1 cellular context compared by ENCODE assay signal in the genomic region with DNA sequence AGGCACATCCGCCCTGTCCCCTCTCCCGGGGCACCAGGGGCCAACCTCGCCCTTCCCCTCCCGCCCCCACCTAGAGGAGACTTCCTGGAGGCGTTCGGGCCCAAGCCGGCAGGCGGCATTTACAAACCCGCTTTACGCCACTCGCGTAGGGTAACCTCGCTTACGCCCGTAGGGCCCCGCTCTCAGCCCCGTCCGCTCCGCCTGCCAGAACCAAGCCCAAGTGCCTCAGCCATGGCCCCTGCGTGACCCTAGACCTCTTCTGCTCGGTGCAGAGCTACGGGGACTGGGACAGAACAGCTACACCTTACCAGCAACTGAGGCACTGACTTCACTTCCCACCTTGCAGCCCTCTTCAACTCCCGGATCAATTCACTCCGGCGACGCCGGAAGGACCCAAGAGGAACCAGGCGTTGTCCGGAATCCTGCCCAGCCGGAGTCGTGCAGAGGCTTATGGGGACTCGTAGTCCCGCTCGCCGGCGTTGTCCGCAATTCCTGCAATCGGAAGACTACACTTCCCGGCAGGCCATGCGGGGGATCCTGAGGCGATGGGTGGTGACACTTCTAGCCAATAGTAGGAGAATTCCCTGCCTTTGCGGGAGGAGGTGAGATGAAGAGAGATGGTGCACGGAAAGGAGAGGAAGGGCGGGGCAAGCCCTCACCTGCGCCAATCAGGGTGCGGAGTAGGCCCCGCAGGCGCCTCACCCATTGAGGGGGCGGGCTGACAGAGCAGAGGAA.
TF ChIP-seq lines count a peak whose summit lies in the region.

A gene (minus strand): TSS at position 395 of the 735 bp plus-strand sequence. CDS start 14,735 bp downstream, outside the sequence.

TF ChIP-seq in H1, 55 proteins besides CTCF, POLR2A, EP300 and RAD21 (continued from another document):
- TF ChIP-seq YY1 (IDR thresholded peaks at IDR 0.05; ENCODE audit: low read depth, low read length) (no peak; the same call in 1 of the 2 replicates), CEBPB (IDR thresholded peaks at IDR 0.05; ENCODE audit: low read depth, low read length) (no peak), RXRA (IDR thresholded peaks at IDR 0.05; ENCODE audit: insufficient read depth, low read depth, low read length) (no peak), NRF1 (IDR thresholded peaks at IDR 0.05; ENCODE audit: low read depth, low read length) (no peak), CBX5 (IDR thresholded peaks at IDR 0.05; ENCODE audit: low read depth, low read length) (no peak), MAFK (IDR thresholded peaks at IDR 0.05; ENCODE audit: low read depth, low read length) (no peak), PHF8 (conservative IDR thresholded peaks at IDR 0.05; ENCODE audit: low read depth, low read length) (peak; percentile 94), SP1 (IDR thresholded peaks at IDR 0.05; ENCODE audit: low read depth, low read length) (peak; percentile 35; the same call in 1 of the 2 replicates), ZNF274 (IDR thresholded peaks at IDR 0.05; ENCODE audit: borderline replicate concordance, extremely low read depth, low read length) (no peak), SP2 (IDR thresholded peaks at IDR 0.05; ENCODE audit: low read length) (no peak), CHD2 (IDR thresholded peaks at IDR 0.05; ENCODE audit: low read length) (peak; percentile 20; the same call in 1 of the 2 replicates), JUN (IDR thresholded peaks at IDR 0.05; ENCODE audit: low read depth, low read length) (no peak), ASH2L (IDR thresholded peaks at IDR 0.05; ENCODE audit: low read length) (peak; percentile 87), RFX5 (IDR thresholded peaks at IDR 0.05; ENCODE audit: borderline replicate concordance, low read depth, low read length) (no peak), TBP (IDR thresholded peaks at IDR 0.05; ENCODE audit: low read depth, low read length) (peak; percentile 77), GABPA (IDR thresholded peaks at IDR 0.05; ENCODE audit: borderline replicate concordance, insufficient read depth, low read length) (peak; percentile 60; the same call in 1 of the 2 replicates), HDAC2 (IDR thresholded peaks at IDR 0.05; ENCODE audit: borderline replicate concordance in 1 of 2, low read depth in 2 of 2, low read length in 2 of 2) (no peak), POU5F1 (IDR thresholded peaks at IDR 0.05; ENCODE audit: low read depth, low read length) (no peak), POLR2AphosphoS5 (IDR thresholded peaks at IDR 0.05; ENCODE audit: low read depth, low read length) (peak; percentile 94), SIRT6 (IDR thresholded peaks at IDR 0.05; ENCODE audit: low read length) (no peak), SIN3A (conservative IDR thresholded peaks at IDR 0.05 in 1 of 2, IDR thresholded peaks at IDR 0.05 in 1 of 2; ENCODE audit: low read depth in 1 of 2, low read length in 2 of 2) (peak in 1 of 2 experiments; percentile 35; a peak in 2 of 4 replicates), SUZ12 (IDR thresholded peaks at IDR 0.05; ENCODE audit: low read length) (no peak), EGR1 (IDR thresholded peaks at IDR 0.05; ENCODE audit: borderline replicate concordance, low read depth, low read length) (peak; percentile 52; the same call in 1 of the 2 replicates), RBBP5 (IDR thresholded peaks at IDR 0.05; ENCODE audit: borderline replicate concordance, low read depth, low read length) (peak; percentile 74), EZH2 (IDR thresholded peaks at IDR 0.05; ENCODE audit: low read depth, low read length, severe bottlenecking) (no peak), BACH1 (IDR thresholded peaks at IDR 0.05; ENCODE audit: low read length) (no peak), TAF1 (IDR thresholded peaks at IDR 0.05; ENCODE audit: low read depth, low read length) (peak; percentile 80), GTF2F1 (IDR thresholded peaks at IDR 0.05; ENCODE audit: borderline replicate concordance, low read depth, low read length) (no peak), HDAC6 (IDR thresholded peaks at IDR 0.05; ENCODE audit: low read depth, low read length) (no peak), CTBP2 (IDR thresholded peaks at IDR 0.05; ENCODE audit: borderline replicate concordance, insufficient read depth, insufficient read length, low read length) (no peak), CBX8 (IDR thresholded peaks at IDR 0.05; ENCODE audit: borderline replicate concordance, low read depth, low read length) (no peak), JUND (IDR thresholded peaks at IDR 0.05; ENCODE audit: low read length) (no peak), CREB1 (IDR thresholded peaks at IDR 0.05) (peak; percentile 74), CHD1 (IDR thresholded peaks at IDR 0.05; ENCODE audit: low read depth, low read length) (no peak), TAF7 (optimal IDR thresholded peaks at IDR 0.05; ENCODE audit: borderline replicate concordance, low read depth, low read length) (peak; percentile 44), SRF (IDR thresholded peaks at IDR 0.05; ENCODE audit: low read depth, low read length) (no peak), SP4 (IDR thresholded peaks at IDR 0.05; ENCODE audit: low read length) (peak; percentile 81)
- TF ChIP-seq, protein P1, sequence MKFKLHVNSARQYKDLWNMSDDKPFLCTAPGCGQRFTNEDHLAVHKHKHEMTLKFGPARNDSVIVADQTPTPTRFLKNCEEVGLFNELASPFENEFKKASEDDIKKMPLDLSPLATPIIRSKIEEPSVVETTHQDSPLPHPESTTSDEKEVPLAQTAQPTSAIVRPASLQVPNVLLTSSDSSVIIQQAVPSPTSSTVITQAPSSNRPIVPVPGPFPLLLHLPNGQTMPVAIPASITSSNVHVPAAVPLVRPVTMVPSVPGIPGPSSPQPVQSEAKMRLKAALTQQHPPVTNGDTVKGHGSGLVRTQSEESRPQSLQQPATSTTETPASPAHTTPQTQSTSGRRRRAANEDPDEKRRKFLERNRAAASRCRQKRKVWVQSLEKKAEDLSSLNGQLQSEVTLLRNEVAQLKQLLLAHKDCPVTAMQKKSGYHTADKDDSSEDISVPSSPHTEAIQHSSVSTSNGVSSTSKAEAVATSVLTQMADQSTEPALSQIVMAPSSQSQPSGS (IDR thresholded peaks at IDR 0.05; ENCODE audit: low read length): peak; percentile 91; the same call in 1 of the 2 replicates
- TF ChIP-seq, protein P2, sequence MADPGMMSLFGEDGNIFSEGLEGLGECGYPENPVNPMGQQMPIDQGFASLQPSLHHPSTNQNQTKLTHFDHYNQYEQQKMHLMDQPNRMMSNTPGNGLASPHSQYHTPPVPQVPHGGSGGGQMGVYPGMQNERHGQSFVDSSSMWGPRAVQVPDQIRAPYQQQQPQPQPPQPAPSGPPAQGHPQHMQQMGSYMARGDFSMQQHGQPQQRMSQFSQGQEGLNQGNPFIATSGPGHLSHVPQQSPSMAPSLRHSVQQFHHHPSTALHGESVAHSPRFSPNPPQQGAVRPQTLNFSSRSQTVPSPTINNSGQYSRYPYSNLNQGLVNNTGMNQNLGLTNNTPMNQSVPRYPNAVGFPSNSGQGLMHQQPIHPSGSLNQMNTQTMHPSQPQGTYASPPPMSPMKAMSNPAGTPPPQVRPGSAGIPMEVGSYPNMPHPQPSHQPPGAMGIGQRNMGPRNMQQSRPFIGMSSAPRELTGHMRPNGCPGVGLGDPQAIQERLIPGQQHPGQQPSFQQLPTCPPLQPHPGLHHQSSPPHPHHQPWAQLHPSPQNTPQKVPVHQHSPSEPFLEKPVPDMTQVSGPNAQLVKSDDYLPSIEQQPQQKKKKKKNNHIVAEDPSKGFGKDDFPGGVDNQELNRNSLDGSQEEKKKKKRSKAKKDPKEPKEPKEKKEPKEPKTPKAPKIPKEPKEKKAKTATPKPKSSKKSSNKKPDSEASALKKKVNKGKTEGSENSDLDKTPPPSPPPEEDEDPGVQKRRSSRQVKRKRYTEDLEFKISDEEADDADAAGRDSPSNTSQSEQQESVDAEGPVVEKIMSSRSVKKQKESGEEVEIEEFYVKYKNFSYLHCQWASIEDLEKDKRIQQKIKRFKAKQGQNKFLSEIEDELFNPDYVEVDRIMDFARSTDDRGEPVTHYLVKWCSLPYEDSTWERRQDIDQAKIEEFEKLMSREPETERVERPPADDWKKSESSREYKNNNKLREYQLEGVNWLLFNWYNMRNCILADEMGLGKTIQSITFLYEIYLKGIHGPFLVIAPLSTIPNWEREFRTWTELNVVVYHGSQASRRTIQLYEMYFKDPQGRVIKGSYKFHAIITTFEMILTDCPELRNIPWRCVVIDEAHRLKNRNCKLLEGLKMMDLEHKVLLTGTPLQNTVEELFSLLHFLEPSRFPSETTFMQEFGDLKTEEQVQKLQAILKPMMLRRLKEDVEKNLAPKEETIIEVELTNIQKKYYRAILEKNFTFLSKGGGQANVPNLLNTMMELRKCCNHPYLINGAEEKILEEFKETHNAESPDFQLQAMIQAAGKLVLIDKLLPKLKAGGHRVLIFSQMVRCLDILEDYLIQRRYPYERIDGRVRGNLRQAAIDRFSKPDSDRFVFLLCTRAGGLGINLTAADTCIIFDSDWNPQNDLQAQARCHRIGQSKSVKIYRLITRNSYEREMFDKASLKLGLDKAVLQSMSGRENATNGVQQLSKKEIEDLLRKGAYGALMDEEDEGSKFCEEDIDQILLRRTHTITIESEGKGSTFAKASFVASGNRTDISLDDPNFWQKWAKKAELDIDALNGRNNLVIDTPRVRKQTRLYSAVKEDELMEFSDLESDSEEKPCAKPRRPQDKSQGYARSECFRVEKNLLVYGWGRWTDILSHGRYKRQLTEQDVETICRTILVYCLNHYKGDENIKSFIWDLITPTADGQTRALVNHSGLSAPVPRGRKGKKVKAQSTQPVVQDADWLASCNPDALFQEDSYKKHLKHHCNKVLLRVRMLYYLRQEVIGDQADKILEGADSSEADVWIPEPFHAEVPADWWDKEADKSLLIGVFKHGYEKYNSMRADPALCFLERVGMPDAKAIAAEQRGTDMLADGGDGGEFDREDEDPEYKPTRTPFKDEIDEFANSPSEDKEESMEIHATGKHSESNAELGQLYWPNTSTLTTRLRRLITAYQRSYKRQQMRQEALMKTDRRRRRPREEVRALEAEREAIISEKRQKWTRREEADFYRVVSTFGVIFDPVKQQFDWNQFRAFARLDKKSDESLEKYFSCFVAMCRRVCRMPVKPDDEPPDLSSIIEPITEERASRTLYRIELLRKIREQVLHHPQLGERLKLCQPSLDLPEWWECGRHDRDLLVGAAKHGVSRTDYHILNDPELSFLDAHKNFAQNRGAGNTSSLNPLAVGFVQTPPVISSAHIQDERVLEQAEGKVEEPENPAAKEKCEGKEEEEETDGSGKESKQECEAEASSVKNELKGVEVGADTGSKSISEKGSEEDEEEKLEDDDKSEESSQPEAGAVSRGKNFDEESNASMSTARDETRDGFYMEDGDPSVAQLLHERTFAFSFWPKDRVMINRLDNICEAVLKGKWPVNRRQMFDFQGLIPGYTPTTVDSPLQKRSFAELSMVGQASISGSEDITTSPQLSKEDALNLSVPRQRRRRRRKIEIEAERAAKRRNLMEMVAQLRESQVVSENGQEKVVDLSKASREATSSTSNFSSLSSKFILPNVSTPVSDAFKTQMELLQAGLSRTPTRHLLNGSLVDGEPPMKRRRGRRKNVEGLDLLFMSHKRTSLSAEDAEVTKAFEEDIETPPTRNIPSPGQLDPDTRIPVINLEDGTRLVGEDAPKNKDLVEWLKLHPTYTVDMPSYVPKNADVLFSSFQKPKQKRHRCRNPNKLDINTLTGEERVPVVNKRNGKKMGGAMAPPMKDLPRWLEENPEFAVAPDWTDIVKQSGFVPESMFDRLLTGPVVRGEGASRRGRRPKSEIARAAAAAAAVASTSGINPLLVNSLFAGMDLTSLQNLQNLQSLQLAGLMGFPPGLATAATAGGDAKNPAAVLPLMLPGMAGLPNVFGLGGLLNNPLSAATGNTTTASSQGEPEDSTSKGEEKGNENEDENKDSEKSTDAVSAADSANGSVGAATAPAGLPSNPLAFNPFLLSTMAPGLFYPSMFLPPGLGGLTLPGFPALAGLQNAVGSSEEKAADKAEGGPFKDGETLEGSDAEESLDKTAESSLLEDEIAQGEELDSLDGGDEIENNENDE (IDR thresholded peaks at IDR 0.05; ENCODE audit: insufficient replicate concordance, low read length): no peak
- TF ChIP-seq, protein P3, sequence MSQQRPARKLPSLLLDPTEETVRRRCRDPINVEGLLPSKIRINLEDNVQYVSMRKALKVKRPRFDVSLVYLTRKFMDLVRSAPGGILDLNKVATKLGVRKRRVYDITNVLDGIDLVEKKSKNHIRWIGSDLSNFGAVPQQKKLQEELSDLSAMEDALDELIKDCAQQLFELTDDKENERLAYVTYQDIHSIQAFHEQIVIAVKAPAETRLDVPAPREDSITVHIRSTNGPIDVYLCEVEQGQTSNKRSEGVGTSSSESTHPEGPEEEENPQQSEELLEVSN (IDR thresholded peaks at IDR 0.05): peak; percentile 35; the same call in 1 of the 2 replicates
- TF ChIP-seq, protein P4, sequence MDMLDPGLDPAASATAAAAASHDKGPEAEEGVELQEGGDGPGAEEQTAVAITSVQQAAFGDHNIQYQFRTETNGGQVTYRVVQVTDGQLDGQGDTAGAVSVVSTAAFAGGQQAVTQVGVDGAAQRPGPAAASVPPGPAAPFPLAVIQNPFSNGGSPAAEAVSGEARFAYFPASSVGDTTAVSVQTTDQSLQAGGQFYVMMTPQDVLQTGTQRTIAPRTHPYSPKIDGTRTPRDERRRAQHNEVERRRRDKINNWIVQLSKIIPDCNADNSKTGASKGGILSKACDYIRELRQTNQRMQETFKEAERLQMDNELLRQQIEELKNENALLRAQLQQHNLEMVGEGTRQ (IDR thresholded peaks at IDR 0.05; ENCODE audit: low read length): no peak
